Comparison of ENCODE assay signal across 1 cellular context in genomic region chr4:1552451-1552850, GRCh38.
TF ChIP-seq lines count a peak whose summit lies in the region.

No MANE protein-coding gene starts in this region.

TF ChIP-seq in H1, 55 proteins besides CTCF, POLR2A, EP300 and RAD21 (continued from another document):
- TF ChIP-seq NANOG (IDR thresholded peaks at IDR 0.05; ENCODE audit: insufficient read depth, low read depth, low read length, poor library complexity, severe bottlenecking) (no peak), TAF1 (IDR thresholded peaks at IDR 0.05; ENCODE audit: low read depth, low read length) (no peak), SIRT6 (IDR thresholded peaks at IDR 0.05; ENCODE audit: low read length) (no peak), RNF2 (IDR thresholded peaks at IDR 0.05; ENCODE audit: borderline replicate concordance, low read depth, low read length, missing control alignments, poor library complexity, severe bottlenecking) (no peak), TBP (IDR thresholded peaks at IDR 0.05; ENCODE audit: low read depth, low read length) (no peak)
